16 cellular contexts compared by ENCODE assay signal in the genomic region with DNA sequence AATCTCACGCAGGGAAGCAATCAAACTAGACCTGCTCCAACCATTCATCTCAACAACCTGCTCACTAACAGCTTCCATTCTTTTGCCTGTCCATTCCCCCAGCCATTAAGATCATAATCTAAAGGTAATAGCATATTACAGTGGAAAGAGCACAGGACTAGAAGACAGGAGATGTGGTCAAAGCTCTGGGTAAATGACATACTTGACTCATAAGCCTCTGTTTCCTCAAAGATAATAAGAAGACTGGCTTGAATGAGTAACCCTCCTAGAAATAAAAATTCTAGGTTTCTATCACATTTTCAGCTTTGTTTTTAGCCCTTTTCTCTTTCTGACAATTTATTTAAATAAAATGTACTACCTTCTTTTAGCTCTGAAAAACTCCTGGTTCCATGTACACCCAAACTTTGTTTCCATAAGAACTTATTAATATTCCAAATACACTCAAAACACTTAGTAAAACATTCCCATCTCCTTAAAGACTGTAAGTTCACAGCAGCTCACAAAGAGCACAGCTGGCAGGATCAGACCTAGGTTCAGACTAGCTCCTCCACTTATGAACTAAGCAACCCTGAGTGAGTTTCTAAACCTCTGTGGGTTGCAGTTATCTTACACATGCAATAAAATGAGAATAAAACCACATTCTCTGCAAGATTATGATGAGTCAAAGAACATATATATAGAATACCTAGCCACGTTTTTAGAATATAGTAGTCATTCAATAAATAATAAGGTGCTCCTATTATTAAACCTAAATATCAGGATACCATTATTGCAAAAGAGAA. TPM values are rescaled to one million over a fixed set of nuclear protein-coding genes. Genes with fewer than 3 reads are reported as not detected.
DNase-seq lines count a peak whose midpoint lies in the region; ATAC-seq and TF ChIP-seq lines count a peak whose summit lies in the region.
"Had no signal": no experiment of that assay in that cellular context is flagged by ENCODE, and none has a peak within 500 bp of the region (broad histone marks: within the 10 kb centered on the region; RNA-seq: fewer than 3 reads in every experiment).

No MANE protein-coding gene starts in this region.

- POLR2A ChIA-PET in activated CD4-positive, alpha-beta T cell treated with anti-CD3 and anti-CD28 coated beads, Interleukin-2, amount 10 ng/mL, durations not matched to agents 7 days and 5 days (lab: Charles Lee): no interaction called here
- POLR2A ChIA-PET in activated CD4-positive, alpha-beta memory T cell treated with anti-CD3 and anti-CD28 coated beads, Interleukin-2, amount 10 ng/mL, durations not matched to agents 7 days and 5 days (lab: Charles Lee): interaction anchor here (0.8 kb wide), 1 partner anchor 19 kb away, joined by 3 read pairs; no protein-coding TSS in a partner anchor

- no peaks in the 10 kb centered on the region for H3K27me3 Mint-ChIP-seq in activated CD4-positive, alpha-beta T cell treated with anti-CD3 and anti-CD28 coated beads, Interleukin-2, amount 10 ng/mL, durations not matched to agents 24 days and 14 days
- H3K27me3 Mint-ChIP-seq in activated CD4-positive, alpha-beta T cell treated with anti-CD3 and anti-CD28 coated beads, Interleukin-2, amount 10 ng/mL, durations not matched to agents 7 days and 5 days: no peaks in the 10 kb centered on the region
- no peaks in the 10 kb centered on the region for H3K27me3 Mint-ChIP-seq in activated CD4-positive, alpha-beta memory T cell treated with anti-CD3 and anti-CD28 coated beads, Interleukin-2, amount 10 ng/mL, durations not matched to agents 7 days and 5 days
- H3K27me3 Mint-ChIP-seq: B cell had no signal

- no peak for TF ChIP-seq POLR2A in transverse colon (IDR thresholded peaks at IDR 0.05)

- H3K36me3 ChIP-seq in transverse colon: peaks cover 0 to 60% (median 21%) of the 10 kb centered on the region in 4 donors

- TF ChIP-seq EP300 in transverse colon (IDR thresholded peaks at IDR 0.05; ENCODE audit: low read depth): no peak

- no peak overlapping the region for H3K27ac ChIP-seq in transverse colon
- H3K27ac ChIP-seq: HL-60 had no signal

- peaks cover 45% of the 10 kb centered on the region for H3K36me3 Mint-ChIP-seq in activated CD4-positive, alpha-beta T cell treated with anti-CD3 and anti-CD28 coated beads, Interleukin-2, amount 10 ng/mL, durations not matched to agents 24 days and 14 days (ENCODE audit: low read depth)
- H3K36me3 Mint-ChIP-seq in activated CD4-positive, alpha-beta T cell treated with anti-CD3 and anti-CD28 coated beads, Interleukin-2, amount 10 ng/mL, durations not matched to agents 7 days and 5 days (ENCODE audit: low read depth): peaks cover 35% of the 10 kb centered on the region
- H3K36me3 Mint-ChIP-seq in activated CD4-positive, alpha-beta memory T cell treated with anti-CD3 and anti-CD28 coated beads, Interleukin-2, amount 10 ng/mL, durations not matched to agents 7 days and 5 days (ENCODE audit: low read depth): peaks cover 51% of the 10 kb centered on the region

- intact Hi-C loops in activated CD4-positive, alpha-beta T cell treated with anti-CD3 and anti-CD28 coated beads, Interleukin-2, amount 10 ng/mL, durations not matched to agents 24 days and 14 days (cut with micrococcal nuclease): no loop called here
- intact Hi-C loops in transverse colon (cut with DNase I; ENCODE audit: low total_unique reads): no loop called here

- H3K9me3 ChIP-seq in transverse colon: no peaks in the 10 kb centered on the region

- peaks cover 11% of the 10 kb centered on the region for H3K4me1 Mint-ChIP-seq in activated CD4-positive, alpha-beta T cell treated with anti-CD3 and anti-CD28 coated beads, Interleukin-2, amount 10 ng/mL, durations not matched to agents 24 days and 14 days
- peaks cover 6% of the 10 kb centered on the region for H3K4me1 Mint-ChIP-seq in activated CD4-positive, alpha-beta T cell treated with anti-CD3 and anti-CD28 coated beads, Interleukin-2, amount 10 ng/mL, durations not matched to agents 7 days and 5 days
- peaks cover 19% of the 10 kb centered on the region for H3K4me1 Mint-ChIP-seq in activated CD4-positive, alpha-beta memory T cell treated with anti-CD3 and anti-CD28 coated beads, Interleukin-2, amount 10 ng/mL, durations not matched to agents 7 days and 5 days

- CTCF ChIA-PET in activated CD4-positive, alpha-beta T cell treated with anti-CD3 and anti-CD28 coated beads, Interleukin-2, amount 10 ng/mL, durations not matched to agents 7 days and 5 days (lab: Charles Lee): interaction anchor here (1.1 kb wide), 1 partner anchor 11 kb away, joined by 4 read pairs; no protein-coding TSS in a partner anchor
- CTCF ChIA-PET in activated CD4-positive, alpha-beta memory T cell treated with anti-CD3 and anti-CD28 coated beads, Interleukin-2, amount 10 ng/mL, durations not matched to agents 7 days and 5 days (lab: Charles Lee): interaction anchor here (1.4 to 1.9 kb wide), 2 partner anchors 11 kb away, joined by 4 read pairs; partner anchors contain the start of gene FAM204A

- H3K27ac Mint-ChIP-seq in activated CD4-positive, alpha-beta T cell treated with anti-CD3 and anti-CD28 coated beads, Interleukin-2, amount 10 ng/mL, durations not matched to agents 24 days and 14 days: peak overlapping the region; percentile 64
- no peak overlapping the region for H3K27ac Mint-ChIP-seq in activated CD4-positive, alpha-beta T cell treated with anti-CD3 and anti-CD28 coated beads, Interleukin-2, amount 10 ng/mL, durations not matched to agents 7 days and 5 days
- H3K27ac Mint-ChIP-seq in activated CD4-positive, alpha-beta memory T cell treated with anti-CD3 and anti-CD28 coated beads, Interleukin-2, amount 10 ng/mL, durations not matched to agents 7 days and 5 days: peak overlapping the region; percentile 22
- H3K27ac Mint-ChIP-seq: B cell had no signal

- 88 to 89% methylated on average over 2 of the region's 2 CpGs for WGBS in transverse colon (ENCODE audit: low coverage in 1 of 2), 2 donors

- no peak overlapping the region for H3K4me3 ChIP-seq in transverse colon

- no peak for TF ChIP-seq CTCF in transverse colon (IDR thresholded peaks at IDR 0.05)

- no peak overlapping the region for H3K4me3 Mint-ChIP-seq in activated CD4-positive, alpha-beta T cell treated with anti-CD3 and anti-CD28 coated beads, Interleukin-2, amount 10 ng/mL, durations not matched to agents 24 days and 14 days
- no peak overlapping the region for H3K4me3 Mint-ChIP-seq in activated CD4-positive, alpha-beta T cell treated with anti-CD3 and anti-CD28 coated beads, Interleukin-2, amount 10 ng/mL, durations not matched to agents 7 days and 5 days
- H3K4me3 Mint-ChIP-seq in activated CD4-positive, alpha-beta memory T cell treated with anti-CD3 and anti-CD28 coated beads, Interleukin-2, amount 10 ng/mL, durations not matched to agents 7 days and 5 days: no peak overlapping the region
- H3K4me3 Mint-ChIP-seq: B cell had no signal

- no peak for DNase-seq in activated CD4-positive, alpha-beta T cell treated with anti-CD3 and anti-CD28 coated beads, Interleukin-2, amount 10 ng/mL, durations not matched to agents 24 days and 14 days
- DNase-seq in activated CD4-positive, alpha-beta T cell treated with anti-CD3 and anti-CD28 coated beads, Interleukin-2, amount 10 ng/mL, durations not matched to agents 7 days and 5 days: no peak
- peak; percentile 50 for DNase-seq in OCI-M1 (lab: John Stamatoyannopoulos, UW)
- DNase-seq in activated CD4-positive, alpha-beta memory T cell treated with anti-CD3 and anti-CD28 coated beads, Interleukin-2, amount 10 ng/mL, durations not matched to agents 7 days and 5 days: no peak
- DNase-seq in iris pigment epithelial cell (ENCODE audit: low read depth): peak; percentile 31
- DNase-seq in transverse colon: no peak
- no peak for DNase-seq in ecto neural progenitor cell (ENCODE audit: low spot score)
- DNase-seq: DMS79 treated with DMSO at 0.1 percent for 48 hours, NCI-H1417, NCI-H187 treated with DMSO at 0.1 percent for 48 hours, NCI-H226, NCI-H524, NCI-H82 had no signal

- in situ Hi-C loops in transverse colon (cut with MboI; ENCODE audit: low pct_ligation_motif_present in 1 of 4, low pct_unique_long_range_greater_than_20kb in 1 of 4, low sequenced_read_pairs in 3 of 4): no loop called here

- H3K27me3 ChIP-seq in transverse colon: no peaks in the 10 kb centered on the region

- peaks cover 0 to 11% (median 0%) of the 10 kb centered on the region in 4 donors for H3K4me1 ChIP-seq in transverse colon

- no peaks in the 10 kb centered on the region for H3K9me3 Mint-ChIP-seq in activated CD4-positive, alpha-beta T cell treated with anti-CD3 and anti-CD28 coated beads, Interleukin-2, amount 10 ng/mL, durations not matched to agents 24 days and 14 days
- no peaks in the 10 kb centered on the region for H3K9me3 Mint-ChIP-seq in activated CD4-positive, alpha-beta T cell treated with anti-CD3 and anti-CD28 coated beads, Interleukin-2, amount 10 ng/mL, durations not matched to agents 7 days and 5 days
- H3K9me3 Mint-ChIP-seq in activated CD4-positive, alpha-beta memory T cell treated with anti-CD3 and anti-CD28 coated beads, Interleukin-2, amount 10 ng/mL, durations not matched to agents 7 days and 5 days: no peaks in the 10 kb centered on the region

- ATAC-seq in GM18502 (IDR thresholded peaks at IDR 0.05; ENCODE audit: poor library complexity, unreplicated experiment): no peak

RNA-seq across cellular contexts. Expression of gene FAM204A, which starts 11.6 kb away (rescaled TPM):
- total RNA-seq in activated CD4-positive, alpha-beta T cell treated with anti-CD3 and anti-CD28 coated beads, Interleukin-2, amount 10 ng/mL, durations not matched to agents 24 days and 14 days: 57.2 and 60.0 TPM in 2 replicates
- total RNA-seq in activated CD4-positive, alpha-beta T cell treated with anti-CD3 and anti-CD28 coated beads, Interleukin-2, amount 10 ng/mL, durations not matched to agents 7 days and 5 days: 10 to 100 TPM; 54.9 to 59.4 TPM
- total RNA-seq in activated CD4-positive, alpha-beta memory T cell treated with anti-CD3 and anti-CD28 coated beads, Interleukin-2, amount 10 ng/mL, durations not matched to agents 7 days and 5 days: 10 to 100 TPM; 53.6 to 56.5 TPM
- total RNA-seq in transverse colon: 10 to 100 TPM; 16.8 to 35.2 (median 25.4) TPM

Comparison
In these comparisons a context has a peak if more than half of its experiments do, and no peak if none do; other contexts are left out.
1. DNase-seq: peak in OCI-M1 (single experiment) and iris pigment epithelial cell (single experiment); none in activated CD4-positive, alpha-beta T cell treated with anti-CD3 and anti-CD28 coated beads, Interleukin-2, amount 10 ng/mL, durations not matched to agents 24 days and 14 days (single experiment), activated CD4-positive, alpha-beta T cell treated with anti-CD3 and anti-CD28 coated beads, Interleukin-2, amount 10 ng/mL, durations not matched to agents 7 days and 5 days (single experiment), activated CD4-positive, alpha-beta memory T cell treated with anti-CD3 and anti-CD28 coated beads, Interleukin-2, amount 10 ng/mL, durations not matched to agents 7 days and 5 days (single experiment), transverse colon (single experiment) and ecto neural progenitor cell (single experiment).